In genomic region chr14:54396493-54397335, GRCh38 we compare ENCODE assay signal across 8 cellular contexts. TPM values are rescaled to one million over a fixed set of nuclear protein-coding genes. Genes with fewer than 3 reads are reported as not detected.
DNase-seq lines count a peak whose midpoint lies in the region; TF ChIP-seq lines count a peak whose summit lies in the region.

Gene CDKN3 (plus strand): TSS chr14:54397007. CDS start chr14:54397069, 62 bp downstream.

- DNase-seq in GF-D8 (lab: John Stamatoyannopoulos, UW) = peak; percentile 96
- DNase-seq in HCEC 1CT = peak; percentile 100
- DNase-seq in MM.1S = peak; percentile 95
- peak; percentile 84 for DNase-seq in SIG-M5 (lab: John Stamatoyannopoulos, UW)
- peak; percentile 93 for DNase-seq in activated gamma-delta T cell (lab: John Stamatoyannopoulos, UW)
- peak; percentile 99 to 100 for DNase-seq in foreskin fibroblast
- DNase-seq in neural progenitor cell (ENCODE audit: low spot score) = peak; percentile 99
- DNase-seq in stromal cell of bone marrow (ENCODE audit: low read depth) = peak; percentile 99

- H3K36me3 ChIP-seq in MM.1S (replicated peaks; ENCODE audit: insufficient read depth, low read length) = no peaks in the 10 kb centered on the region
- H3K36me3 ChIP-seq in neural progenitor cell = peaks cover 4% of the 10 kb centered on the region

- H3K27ac ChIP-seq in MM.1S (ENCODE audit: low read length) = peak within 1 kb of the TSS; percentile 27; the same call in 1 of the 2 replicates
- no peak within 1 kb of the TSS for H3K27ac ChIP-seq in neural progenitor cell

- H3K9ac ChIP-seq in MM.1S (ENCODE audit: low read length) (peak within 1 kb of the TSS; percentile 83), neural progenitor cell (peak within 1 kb of the TSS; percentile 40)

- H3F3A ChIP-seq in MM.1S (ENCODE audit: insufficient read depth, low read length) (no peaks in the 10 kb centered on the region), neural progenitor cell (ENCODE audit: low read depth) (no peaks in the 10 kb centered on the region)

- H3K9me3 ChIP-seq in MM.1S (replicated peaks; ENCODE audit: insufficient read depth, low read length) (no peaks in the 10 kb centered on the region), neural progenitor cell (ENCODE audit: low read depth) (no peaks in the 10 kb centered on the region)

- H2AFZ ChIP-seq in MM.1S (ENCODE audit: low read length) (peak within 1 kb of the TSS; percentile 70), neural progenitor cell (replicated peaks) (peak within 1 kb of the TSS; percentile 63)

- peaks cover 18% of the 10 kb centered on the region for H3K36me3 Mint-ChIP-seq in neural progenitor cell

- peaks cover 2% of the 10 kb centered on the region for H3K27me3 Mint-ChIP-seq in neural progenitor cell (ENCODE audit: insufficient read depth, low read depth)

- no peaks in the 10 kb centered on the region for H3K9me2 ChIP-seq in MM.1S (replicated peaks; ENCODE audit: insufficient read depth, low read length)

- H4K20me1 ChIP-seq in MM.1S (ENCODE audit: insufficient read depth, low read length) (no peaks in the 10 kb centered on the region), neural progenitor cell (ENCODE audit: low read depth) (no peaks in the 10 kb centered on the region)

- H3K4me3 ChIP-seq in MM.1S (ENCODE audit: low read length) = peak within 1 kb of the TSS; percentile 85
- H3K4me3 ChIP-seq in foreskin fibroblast (ENCODE audit: low read depth in 1 of 2, low read length in 2 of 2) = peak within 1 kb of the TSS; percentile 86 to 91
- peak within 1 kb of the TSS; percentile 73 for H3K4me3 ChIP-seq in neural progenitor cell

- H3K4me1 ChIP-seq in MM.1S (ENCODE audit: low read length) (no peaks in the 10 kb centered on the region), neural progenitor cell (peaks cover 10% of the 10 kb centered on the region)

- peaks cover 15% of the 10 kb centered on the region for H3K9me3 Mint-ChIP-seq in neural progenitor cell

- H3K4me1 Mint-ChIP-seq in neural progenitor cell = peaks cover 21% of the 10 kb centered on the region

- H3K4me2 ChIP-seq in MM.1S (ENCODE audit: low read depth, low read length) = peak within 1 kb of the TSS; percentile 72
- H3K4me2 ChIP-seq in neural progenitor cell = peak within 1 kb of the TSS; percentile 90

- peak; percentile 17; the same call in 1 of the 2 replicates for TF ChIP-seq CTCF in MM.1S (IDR thresholded peaks at IDR 0.05; ENCODE audit: low read length)
- TF ChIP-seq CTCF in foreskin fibroblast (IDR thresholded peaks at IDR 0.05; ENCODE audit: low read depth, low read length) = peak; percentile 33
- peak; percentile 39 for TF ChIP-seq CTCF in neural progenitor cell (IDR thresholded peaks at IDR 0.05)

- H3K4me3 Mint-ChIP-seq in neural progenitor cell = peak within 1 kb of the TSS; percentile 87

- peaks cover 11% of the 10 kb centered on the region for H3K79me2 ChIP-seq in MM.1S (ENCODE audit: low read length)
- H3K79me2 ChIP-seq in neural progenitor cell (ENCODE audit: low read depth) = peaks cover 10% of the 10 kb centered on the region

- H3K27me3 ChIP-seq in MM.1S (replicated peaks; ENCODE audit: insufficient read depth, low read length) (no peaks in the 10 kb centered on the region), neural progenitor cell (peaks cover 14% of the 10 kb centered on the region)

- peak within 1 kb of the TSS; percentile 43 for H3K27ac Mint-ChIP-seq in neural progenitor cell

RNA-seq across cellular contexts. Expression of gene CDKN3, which starts in this region (rescaled TPM):
- total RNA-seq in neural progenitor cell (ENCODE audit: low replicate concordance) = 75.4 and 152 TPM in 2 replicates
